Comparison of ENCODE assay signal across 8 cellular contexts in genomic region chr2:64945973-64946736, GRCh38. TPM values are rescaled to one million over a fixed set of nuclear protein-coding genes. Genes with fewer than 3 reads are reported as not detected.
DNase-seq lines count a peak whose midpoint lies in the region; ATAC-seq and TF ChIP-seq lines count a peak whose summit lies in the region.

No MANE protein-coding gene starts in this region.

- DNase-seq in AG20443 (ENCODE audit: low spot score) (peak; percentile 35), epithelial cell of prostate (ENCODE audit: low read depth, low spot score) (no peak), SK-N-SH (no peak), AG08396 (ENCODE audit: low spot score) (no peak)
- peak; percentile 33 for DNase-seq in activated CD4-positive, alpha-beta T cell treated with anti-CD3 and anti-CD28 coated beads for 1 hour
- peak; percentile 31 to 39 for DNase-seq in stimulated activated CD8-positive, alpha-beta memory T cell treated with anti-CD3 and anti-CD28 coated beads, Interleukin-15, amount 100 ng/mL, for 4 hours (ENCODE audit: low read depth in 2 of 2)

- CTCF ChIA-PET in SK-N-SH (lab: Yijun Ruan, JAX), result interaction anchor here (0.9 to 1.1 kb wide), 2 partner anchors 28 to 223 kb away, joined by 3 to 4 read pairs; no protein-coding TSS in a partner anchor

- H3K27ac ChIP-seq in epithelial cell of prostate (peak overlapping the region; percentile 50), SK-N-SH (ENCODE audit: low read depth in 2 of 2, low read length in 1 of 2) (no peak overlapping the region)

- no peaks in the 10 kb centered on the region for H3F3A ChIP-seq in SK-N-SH (replicated peaks; ENCODE audit: insufficient read depth)

- H3K27me3 ChIP-seq in SK-N-SH (ENCODE audit: insufficient read depth), result no peaks in the 10 kb centered on the region

- H3K4me2 ChIP-seq in SK-N-SH, result no peak overlapping the region

- no peak for TF ChIP-seq EP300 in SK-N-SH (IDR thresholded peaks at IDR 0.05; ENCODE audit: borderline replicate concordance in 1 of 2, low read depth in 1 of 2, low read length in 1 of 2)

- TF ChIP-seq CTCF in SK-N-SH (IDR thresholded peaks at IDR 0.05), result no peak

- ATAC-seq in GM19372 (IDR thresholded peaks at IDR 0.05; ENCODE audit: low read depth, unreplicated experiment), result peak; percentile 89
- peak; percentile 86 for ATAC-seq in HG03439 (IDR thresholded peaks at IDR 0.05; ENCODE audit: unreplicated experiment)

- H2AFZ ChIP-seq in SK-N-SH (ENCODE audit: low read depth), result no peak overlapping the region

- 82% methylated on average over 11 of the region's 14 CpGs for WGBS in SK-N-SH (ENCODE audit: low lambda C conversion rate)

- no peaks in the 10 kb centered on the region for H3K9me2 ChIP-seq in SK-N-SH

- H3K79me2 ChIP-seq in SK-N-SH (ENCODE audit: insufficient read depth), result no peaks in the 10 kb centered on the region

- POLR2A ChIA-PET in SK-N-SH (lab: Yijun Ruan, JAX), result no interaction called here

- no peaks in the 10 kb centered on the region; a peak in 1 of 4 replicates for H3K4me1 ChIP-seq in SK-N-SH (ENCODE audit: control insufficient read depth in 1 of 2, insufficient read depth in 2 of 2, low read depth in 1 of 2, low read length in 1 of 2)

- no peaks in the 10 kb centered on the region for H4K20me1 ChIP-seq in SK-N-SH (ENCODE audit: insufficient read depth)

- H3K36me3 ChIP-seq in SK-N-SH (replicated peaks in 1 of 2; ENCODE audit: control insufficient read depth in 1 of 2, insufficient read depth in 2 of 2, low read length in 1 of 2), result no peaks in the 10 kb centered on the region

- H3K9me3 ChIP-seq in SK-N-SH, result no peaks in the 10 kb centered on the region

- H3K4me3 ChIP-seq in SK-N-SH (ENCODE audit: low read depth in 2 of 2, low read length in 1 of 2), result no peak overlapping the region

- no peak overlapping the region for H3K9ac ChIP-seq in SK-N-SH

- no peak for TF ChIP-seq RAD21 in SK-N-SH (IDR thresholded peaks at IDR 0.05; ENCODE audit: low read length)

TF ChIP-seq in SK-N-SH, 30 proteins besides CTCF, POLR2A, EP300 and RAD21:
- TF ChIP-seq SMC3 (IDR thresholded peaks at IDR 0.05; ENCODE audit: low read depth, low read length) (no peak), FOXM1 (IDR thresholded peaks at IDR 0.05; ENCODE audit: low read depth) (no peak), MEF2A (IDR thresholded peaks at IDR 0.05; ENCODE audit: borderline replicate concordance, low read depth) (no peak), REST (IDR thresholded peaks at IDR 0.05; ENCODE audit: low read depth, low read length) (no peak), USF1 (IDR thresholded peaks at IDR 0.05; ENCODE audit: borderline replicate concordance, low read depth) (no peak), RCOR1 (IDR thresholded peaks at IDR 0.05; ENCODE audit: low read length) (no peak), NRF1 (IDR thresholded peaks at IDR 0.05; ENCODE audit: low read depth, low read length) (no peak), RXRA (IDR thresholded peaks at IDR 0.05; ENCODE audit: borderline replicate concordance, low read depth) (no peak), MAX (IDR thresholded peaks at IDR 0.05; ENCODE audit: low read depth) (no peak), TCF12 (IDR thresholded peaks at IDR 0.05) (no peak), USF2 (IDR thresholded peaks at IDR 0.05; ENCODE audit: borderline replicate concordance, low read depth, low read length) (no peak), YY1 (IDR thresholded peaks at IDR 0.05; ENCODE audit: low read depth) (no peak), GATA2 (CRISPR knock-in tag; IDR thresholded peaks at IDR 0.05) (no peak), PBX3 (IDR thresholded peaks at IDR 0.05) (no peak), FOXJ3 (CRISPR knock-in tag; IDR thresholded peaks at IDR 0.05) (no peak), JUND (IDR thresholded peaks at IDR 0.05) (no peak), MXI1 (IDR thresholded peaks at IDR 0.05; ENCODE audit: low read depth, low read length) (no peak), TAF1 (IDR thresholded peaks at IDR 0.05; ENCODE audit: borderline replicate concordance, low read depth, low read length) (no peak)
- TF ChIP-seq, protein P1, sequence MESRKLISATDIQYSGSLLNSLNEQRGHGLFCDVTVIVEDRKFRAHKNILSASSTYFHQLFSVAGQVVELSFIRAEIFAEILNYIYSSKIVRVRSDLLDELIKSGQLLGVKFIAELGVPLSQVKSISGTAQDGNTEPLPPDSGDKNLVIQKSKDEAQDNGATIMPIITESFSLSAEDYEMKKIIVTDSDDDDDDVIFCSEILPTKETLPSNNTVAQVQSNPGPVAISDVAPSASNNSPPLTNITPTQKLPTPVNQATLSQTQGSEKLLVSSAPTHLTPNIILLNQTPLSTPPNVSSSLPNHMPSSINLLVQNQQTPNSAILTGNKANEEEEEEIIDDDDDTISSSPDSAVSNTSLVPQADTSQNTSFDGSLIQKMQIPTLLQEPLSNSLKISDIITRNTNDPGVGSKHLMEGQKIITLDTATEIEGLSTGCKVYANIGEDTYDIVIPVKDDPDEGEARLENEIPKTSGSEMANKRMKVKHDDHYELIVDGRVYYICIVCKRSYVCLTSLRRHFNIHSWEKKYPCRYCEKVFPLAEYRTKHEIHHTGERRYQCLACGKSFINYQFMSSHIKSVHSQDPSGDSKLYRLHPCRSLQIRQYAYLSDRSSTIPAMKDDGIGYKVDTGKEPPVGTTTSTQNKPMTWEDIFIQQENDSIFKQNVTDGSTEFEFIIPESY (IDR thresholded peaks at IDR 0.05; ENCODE audit: borderline replicate concordance, low read depth), result no peak
- TF ChIP-seq, protein P2, sequence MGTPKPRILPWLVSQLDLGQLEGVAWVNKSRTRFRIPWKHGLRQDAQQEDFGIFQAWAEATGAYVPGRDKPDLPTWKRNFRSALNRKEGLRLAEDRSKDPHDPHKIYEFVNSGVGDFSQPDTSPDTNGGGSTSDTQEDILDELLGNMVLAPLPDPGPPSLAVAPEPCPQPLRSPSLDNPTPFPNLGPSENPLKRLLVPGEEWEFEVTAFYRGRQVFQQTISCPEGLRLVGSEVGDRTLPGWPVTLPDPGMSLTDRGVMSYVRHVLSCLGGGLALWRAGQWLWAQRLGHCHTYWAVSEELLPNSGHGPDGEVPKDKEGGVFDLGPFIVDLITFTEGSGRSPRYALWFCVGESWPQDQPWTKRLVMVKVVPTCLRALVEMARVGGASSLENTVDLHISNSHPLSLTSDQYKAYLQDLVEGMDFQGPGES (IDR thresholded peaks at IDR 0.05; ENCODE audit: low read depth, low read length), result no peak

RNA-seq across cellular contexts. Expression of gene SLC1A4, which starts 43.0 kb away (rescaled TPM):
- polyA plus RNA-seq in SK-N-SH (2012; rRNA removed), result 4.4 and 4.7 TPM in 2 replicates
- polyA plus RNA-seq in SK-N-SH (2012; cell fraction: cytosol; rRNA removed), result 2.8 and 3.3 TPM in 2 replicates
- polyA plus RNA-seq in SK-N-SH (2012; cell fraction: nucleus; rRNA removed), result 4.3 and 6.0 TPM in 2 replicates

Comparison
In these comparisons a context has a peak if more than half of its experiments do, and no peak if none do; other contexts are left out.
1. DNase-seq: peak in AG20443 (single experiment), activated CD4-positive, alpha-beta T cell treated with anti-CD3 and anti-CD28 coated beads for 1 hour (single experiment) and stimulated activated CD8-positive, alpha-beta memory T cell treated with anti-CD3 and anti-CD28 coated beads, Interleukin-15, amount 100 ng/mL, for 4 hours (2 of 2); none in epithelial cell of prostate (single experiment), SK-N-SH (single experiment) and AG08396 (single experiment).